Comparison of ENCODE assay signal across 8 cellular contexts in genomic region chr17:14864127-14864526, GRCh38.
"Had no signal": no experiment of that assay in that cellular context is flagged by ENCODE, and none has a peak within 500 bp of the region (broad histone marks: within the 10 kb centered on the region; RNA-seq: fewer than 3 reads in every experiment).

No MANE protein-coding gene starts in this region.

- H3K4me3 ChIP-seq: GM12878 had no signal

- DNase-seq: GDM1, GF-D8 had no signal

- ATAC-seq: GM12878 had no signal

- FAIRE-seq: G401.6, GM12878, GM12891, GM12892, GM18507, GM19239 had no signal
